Comparison of ENCODE assay signal across 21 cellular contexts in genomic region chr21:40905251-40905650, GRCh38. TPM values are rescaled to one million over a fixed set of nuclear protein-coding genes. Genes with fewer than 3 reads are reported as not detected.
DNase-seq lines count a peak whose midpoint lies in the region; ATAC-seq and TF ChIP-seq lines count a peak whose summit lies in the region.
"Had no signal": no experiment of that assay in that cellular context is flagged by ENCODE, and none has a peak within 500 bp of the region (broad histone marks: within the 10 kb centered on the region; RNA-seq: fewer than 3 reads in every experiment).

No MANE protein-coding gene starts in this region.

- peaks cover 7% of the 10 kb centered on the region for H3K27me3 Mint-ChIP-seq in type B pancreatic cell

- no peaks in the 10 kb centered on the region for H4K20me1 ChIP-seq in OCI-LY3 (ENCODE audit: insufficient read depth, low read length)
- H4K20me1 ChIP-seq: BLaER1 treated with 17β-estradiol and CSF1 and Interleukin-3, amounts not matched to agents 10 nM and 100 nM had no signal

- H3K4me2 ChIP-seq in OCI-LY3 (ENCODE audit: low read length), result peak overlapping the region; percentile 62
- H3K4me2 ChIP-seq: A549; BLaER1 treated with 17β-estradiol and CSF1 and Interleukin-3, amounts not matched to agents 10 nM and 100 nM had no signal

- H3K27ac ChIP-seq in OCI-LY3 (ENCODE audit: low read length) (peak overlapping the region; percentile 97), upper lobe of right lung (no peak overlapping the region)
- H3K27ac ChIP-seq: A549; BLaER1 treated with 17β-estradiol and CSF1 and Interleukin-3, amounts not matched to agents 10 nM and 100 nM had no signal

- H3K4me1 Mint-ChIP-seq in type B pancreatic cell (ENCODE audit: unreplicated experiment), result no peaks in the 10 kb centered on the region
- H3K4me1 Mint-ChIP-seq: CD14-positive monocyte; CD8-positive, alpha-beta memory T cell had no signal

- no peaks in the 10 kb centered on the region for H3K79me2 ChIP-seq in OCI-LY3 (ENCODE audit: low read length)

- peak overlapping the region; percentile 77 for H3K9ac ChIP-seq in OCI-LY3 (ENCODE audit: low read length)
- H3K9ac ChIP-seq: BLaER1 treated with 17β-estradiol and CSF1 and Interleukin-3, amounts not matched to agents 10 nM and 100 nM had no signal

- no peaks in the 10 kb centered on the region for H3K9me3 Mint-ChIP-seq in type B pancreatic cell
- H3K9me3 Mint-ChIP-seq: CD4-positive, alpha-beta T cell had no signal

- no peaks in the 10 kb centered on the region for H3K27me3 ChIP-seq in OCI-LY3 (ENCODE audit: low read depth, low read length)
- no peaks in the 10 kb centered on the region for H3K27me3 ChIP-seq in upper lobe of right lung
- H3K27me3 ChIP-seq: BE2C; BLaER1 treated with 17β-estradiol and CSF1 and Interleukin-3, amounts not matched to agents 10 nM and 100 nM had no signal

- intact Hi-C loops in upper lobe of right lung (cut with DNase I), result no loop called here

- H3K36me3 ChIP-seq in OCI-LY3 (replicated peaks; ENCODE audit: low read depth, low read length) (peaks cover 24% of the 10 kb centered on the region), upper lobe of right lung (no peaks in the 10 kb centered on the region)
- H3K36me3 ChIP-seq: BE2C; BLaER1 treated with 17β-estradiol and CSF1 and Interleukin-3, amounts not matched to agents 10 nM and 100 nM had no signal

- DNase-seq in NCI-H345 (lab: John Stamatoyannopoulos, UW), result peak; percentile 16
- DNase-seq in NCI-H345 treated with DMSO at 0.1 percent for 48 hours (lab: John Stamatoyannopoulos, UW; ENCODE audit: unreplicated experiment), result no peak
- DNase-seq in inferior parietal cortex (ENCODE audit: extremely low spot score), result peak; percentile 2
- peak; percentile 7 for DNase-seq in type B pancreatic cell (ENCODE audit: extremely low spot score, unreplicated experiment)
- DNase-seq in upper lobe of right lung, result no peak
- DNase-seq: 8988T; ACHN; AML-193; BE2C; CD4-positive, alpha-beta T cell; CD8-positive, alpha-beta memory T cell; DMS 273 treated with DMSO at 0.1 percent for 48 hours; DND-41; GOT3; H7; HCEC 1CT had no signal

- peak overlapping the region; percentile 67 for H3K4me3 ChIP-seq in OCI-LY3 (ENCODE audit: low read length)
- no peak overlapping the region for H3K4me3 ChIP-seq in upper lobe of right lung
- H3K4me3 ChIP-seq: A549; BLaER1 treated with 17β-estradiol and CSF1 and Interleukin-3, amounts not matched to agents 10 nM and 100 nM had no signal

- H3K4me3 Mint-ChIP-seq in type B pancreatic cell, result no peak overlapping the region
- H3K4me3 Mint-ChIP-seq: CD14-positive monocyte; CD4-positive, alpha-beta T cell; CD8-positive, alpha-beta memory T cell had no signal

- no peak for TF ChIP-seq CTCF in OCI-LY3 (IDR thresholded peaks at IDR 0.05; ENCODE audit: low read depth, low read length)
- TF ChIP-seq CTCF in type B pancreatic cell (conservative IDR thresholded peaks at IDR 0.05), result no peak
- TF ChIP-seq CTCF in upper lobe of right lung (IDR thresholded peaks at IDR 0.05), result no peak

- H3K4me1 ChIP-seq in OCI-LY3 (ENCODE audit: low read length) (peaks cover 50% of the 10 kb centered on the region), upper lobe of right lung (no peaks in the 10 kb centered on the region)
- H3K4me1 ChIP-seq: A549; BE2C; BLaER1 treated with 17β-estradiol and CSF1 and Interleukin-3, amounts not matched to agents 10 nM and 100 nM had no signal

- H3K36me3 Mint-ChIP-seq in type B pancreatic cell, result no peaks in the 10 kb centered on the region
- H3K36me3 Mint-ChIP-seq: CD14-positive monocyte; CD8-positive, alpha-beta memory T cell had no signal

- H2AFZ ChIP-seq in OCI-LY3 (ENCODE audit: low read depth, low read length), result peak overlapping the region; percentile 45; the same call in 1 of the 2 replicates

- no peak for ATAC-seq in HG03135 (IDR thresholded peaks at IDR 0.05; ENCODE audit: unreplicated experiment)
- no peak for ATAC-seq in upper lobe of right lung
- ATAC-seq: A549 had no signal

- H3K9me3 ChIP-seq in OCI-LY3 (ENCODE audit: insufficient read depth, low read length), result no peaks in the 10 kb centered on the region
- H3K9me3 ChIP-seq in upper lobe of right lung, result no peaks in the 10 kb centered on the region
- H3K9me3 ChIP-seq: A549; BE2C; BLaER1 treated with 17β-estradiol and CSF1 and Interleukin-3, amounts not matched to agents 10 nM and 100 nM had no signal

- H3K27ac Mint-ChIP-seq in type B pancreatic cell, result no peak overlapping the region
- H3K27ac Mint-ChIP-seq: CD4-positive, alpha-beta T cell had no signal

RNA-seq across cellular contexts. Expression of gene DSCAM, which starts 58.3 kb away (rescaled TPM):
- total RNA-seq in type B pancreatic cell (ENCODE audit: low replicate concordance) (1.4 and 1.9 TPM in 2 replicates), upper lobe of right lung (not detected)
- total RNA-seq: CD4-positive, alpha-beta T cell; CD8-positive, alpha-beta memory T cell had no signal

Comparison
In these comparisons a context has a peak if more than half of its experiments do, and no peak if none do; other contexts are left out.
1. DNase-seq: peak in NCI-H345 (single experiment), inferior parietal cortex (single experiment) and type B pancreatic cell (single experiment); none in NCI-H345 treated with DMSO at 0.1 percent for 48 hours (single experiment) and upper lobe of right lung (single experiment).